In genomic region chr2:44579136-44579836, GRCh38 we compare ENCODE assay signal across 12 cellular contexts.
DNase-seq lines count a peak whose midpoint lies in the region; ATAC-seq and TF ChIP-seq lines count a peak whose summit lies in the region.
"Had no signal": no experiment of that assay in that cellular context is flagged by ENCODE, and none has a peak within 500 bp of the region (broad histone marks: within the 10 kb centered on the region; RNA-seq: fewer than 3 reads in every experiment).

No MANE protein-coding gene starts in this region.

- no peaks in the 10 kb centered on the region for H3K4me1 ChIP-seq in fibroblast of lung (ENCODE audit: control insufficient read depth, extremely low read depth, insufficient read depth, low read length)

- H3K36me3 ChIP-seq in fibroblast of lung (ENCODE audit: control insufficient read depth, insufficient read depth, low read length): no peaks in the 10 kb centered on the region
- H3K36me3 ChIP-seq: heart left ventricle, tibial nerve had no signal

- TF ChIP-seq CTCF in RWPE1 (conservative IDR thresholded peaks at IDR 0.05; ENCODE audit: low read depth) (no peak), fibroblast of lung (conservative IDR thresholded peaks at IDR 0.05 in 1 of 2, IDR thresholded peaks at IDR 0.05 in 1 of 2; ENCODE audit: low read depth in 1 of 2, low read length in 2 of 2) (no peak)

- no peaks in the 10 kb centered on the region for H3K27me3 Mint-ChIP-seq in activated T-cell treated with anti-CD3 and anti-CD28 coated beads, Interleukin-2, amount 50 U/mL, for 24 hours

- no peaks in the 10 kb centered on the region for H3K27me3 ChIP-seq in fibroblast of lung (ENCODE audit: control insufficient read depth, insufficient read depth, low read length)
- H3K27me3 ChIP-seq: heart left ventricle, tibial nerve had no signal

- CTCF ChIA-PET in RWPE1 (lab: Yijun Ruan, JAX): interaction anchor here (0.6 to 1.1 kb wide), 2 partner anchors 100 to 877 kb away, joined by 3 to 4 read pairs; no protein-coding TSS in a partner anchor

- H3K4me1 Mint-ChIP-seq in activated T-cell treated with anti-CD3 and anti-CD28 coated beads, Interleukin-2, amount 50 U/mL, for 24 hours (ENCODE audit: low read depth): peaks cover 49% of the 10 kb centered on the region

- no peaks in the 10 kb centered on the region for H4K20me1 ChIP-seq in fibroblast of lung (ENCODE audit: control insufficient read depth, extremely low read depth, insufficient read depth, low read length)

- no peaks in the 10 kb centered on the region for H3K36me3 Mint-ChIP-seq in activated T-cell treated with anti-CD3 and anti-CD28 coated beads, Interleukin-2, amount 50 U/mL, for 24 hours (ENCODE audit: low read depth)

- no peaks in the 10 kb centered on the region for H3K9me3 ChIP-seq in fibroblast of lung (ENCODE audit: control insufficient read depth, insufficient read depth, low read depth, low read length)
- H3K9me3 ChIP-seq: heart left ventricle, tibial nerve had no signal

- peak overlapping the region; percentile 73 for H3K27ac Mint-ChIP-seq in activated T-cell treated with anti-CD3 and anti-CD28 coated beads, Interleukin-2, amount 50 U/mL, for 24 hours

- no peak overlapping the region for H3K27ac ChIP-seq in RWPE1
- no peak overlapping the region for H3K27ac ChIP-seq in fibroblast of lung (ENCODE audit: insufficient read depth, low read length)
- H3K27ac ChIP-seq: tibial nerve had no signal

- peak; percentile 61 for ATAC-seq in stimulated activated naive CD8-positive, alpha-beta T cell treated with anti-CD3 and anti-CD28 coated beads, Interleukin-15, Interleukin-2, amounts not matched to agents 100 U/mL and 50 U/mL, for 24 hours

- no peak for DNase-seq in activated T-cell treated with anti-CD3 and anti-CD28 coated beads, Interleukin-2, amount 50 U/mL, for 24 hours
- no peak for DNase-seq in activated T-cell treated with anti-CD3 and anti-CD28 coated beads, Interleukin-2, amount 50 U/mL, for 1 hour
- peak; percentile 49 for DNase-seq in RWPE1 (ENCODE audit: low spot score)
- peak in 1 of 2 donors; percentile 53 for DNase-seq in fibroblast of lung (ENCODE audit: low read depth in 2 of 2)
- DNase-seq in stimulated activated naive CD8-positive, alpha-beta T cell treated with anti-CD3 and anti-CD28 coated beads, Interleukin-15, Interleukin-2, amounts not matched to agents 100 U/mL and 50 U/mL, for 24 hours: peak; percentile 14
- no peak for DNase-seq in NCI-H345 (lab: John Stamatoyannopoulos, UW)
- DNase-seq in medulla oblongata (ENCODE audit: extremely low spot score): no peak
- DNase-seq in NCI-H748 (lab: John Stamatoyannopoulos, UW; ENCODE audit: unreplicated experiment): no peak
- DNase-seq: activated naive CD4-positive, alpha-beta T cell treated with anti-CD3 and anti-CD28 coated beads, Interleukin-2, amount 50 U/mL, for 16 hours; heart left ventricle; NCI-H526 had no signal

- no peak overlapping the region for H2AFZ ChIP-seq in fibroblast of lung (ENCODE audit: low read length)

- H3K9me3 Mint-ChIP-seq in activated T-cell treated with anti-CD3 and anti-CD28 coated beads, Interleukin-2, amount 50 U/mL, for 24 hours: no peaks in the 10 kb centered on the region

- no peak overlapping the region for H3K9ac ChIP-seq in fibroblast of lung (ENCODE audit: insufficient read depth, low read length)

- no peaks in the 10 kb centered on the region for H3K79me2 ChIP-seq in fibroblast of lung (ENCODE audit: control insufficient read depth, insufficient read depth, low read length)

- peak overlapping the region; percentile 56 for H3K4me2 ChIP-seq in fibroblast of lung (ENCODE audit: extremely low read depth, insufficient read depth, low read length)

- POLR2A ChIA-PET in RWPE1 (lab: Yijun Ruan, JAX; ENCODE audit: low non-redundant PET): no interaction called here

- peak overlapping the region in 1 of 4 experiments; percentile 56 for H3K4me3 ChIP-seq in fibroblast of lung (replicated peaks in 1 of 4; ENCODE audit: control extremely low read depth in 1 of 4, insufficient read depth in 1 of 4, low read depth in 3 of 4, low read length in 4 of 4)
- H3K4me3 ChIP-seq: heart left ventricle, tibial nerve had no signal

- peak overlapping the region; percentile 40 for H3K4me3 Mint-ChIP-seq in activated T-cell treated with anti-CD3 and anti-CD28 coated beads, Interleukin-2, amount 50 U/mL, for 24 hours

Comparison
In these comparisons a context has a peak if more than half of its experiments do, and no peak if none do; other contexts are left out.
1. DNase-seq: peak in RWPE1 (single experiment) and stimulated activated naive CD8-positive, alpha-beta T cell treated with anti-CD3 and anti-CD28 coated beads, Interleukin-15, Interleukin-2, amounts not matched to agents 100 U/mL and 50 U/mL, for 24 hours (single experiment); none in activated T-cell treated with anti-CD3 and anti-CD28 coated beads, Interleukin-2, amount 50 U/mL, for 24 hours (single experiment), activated T-cell treated with anti-CD3 and anti-CD28 coated beads, Interleukin-2, amount 50 U/mL, for 1 hour (single experiment), NCI-H345 (single experiment), medulla oblongata (single experiment) and NCI-H748 (single experiment).